Comparison of ENCODE assay signal across 30 cellular contexts in the genomic region with DNA sequence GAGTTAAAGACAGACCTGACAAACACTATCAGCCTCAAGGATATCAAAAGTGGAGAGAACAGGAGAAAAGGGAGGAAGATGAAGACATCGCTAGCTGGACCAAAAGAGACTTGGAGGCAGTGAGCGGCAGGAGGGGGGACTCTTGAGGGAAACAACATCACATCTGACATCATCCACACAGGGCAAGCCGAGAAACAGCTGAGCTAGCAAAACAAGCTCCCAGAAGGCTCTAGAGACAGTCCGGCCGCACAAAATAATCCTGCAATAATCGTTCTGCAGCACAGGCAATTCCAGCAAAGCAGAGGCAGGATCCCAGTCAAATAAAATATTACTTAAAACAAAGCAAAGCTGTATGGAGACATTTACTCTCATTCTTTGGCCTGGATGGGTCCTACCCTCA.
"Had no signal": no experiment of that assay in that cellular context is flagged by ENCODE, and none has a peak within 500 bp of the region (broad histone marks: within the 10 kb centered on the region; RNA-seq: fewer than 3 reads in every experiment).

No MANE protein-coding gene starts in this region.

- DNase-seq: activated CD4-positive, alpha-beta memory T cell treated with anti-CD3 and anti-CD28 coated beads for 36 hours; activated CD4-positive, alpha-beta T cell treated with anti-CD3 and anti-CD28 coated beads for 36 hours; activated CD4-positive, alpha-beta T cell treated with anti-CD3 and anti-CD28 coated beads, Interleukin-2, amount 10 ng/mL, durations not matched to agents 24 days and 14 days; activated CD4-positive, CD25-positive, alpha-beta regulatory T cell; activated CD4-positive, CD25-positive, alpha-beta regulatory T cell treated with anti-CD3 and anti-CD28 coated beads, Interleukin-2, amount 50 U/mL, for 72 hours; activated CD8-positive, alpha-beta memory T cell treated with anti-CD3 and anti-CD28 coated beads, Interleukin-2, amount 10 ng/mL, durations not matched to agents 7 days and 5 days; activated CD8-positive, alpha-beta memory T cell treated with anti-CD3 and anti-CD28 coated beads, Interleukin-2, amount 50 U/mL, for 4 hours; activated CD8-positive, alpha-beta T cell treated with anti-CD3 and anti-CD28 coated beads, Interleukin-2, amount 10 ng/mL, durations not matched to agents 7 days and 5 days; activated effector memory CD4-positive, alpha-beta T cell treated with anti-CD3 and anti-CD28 coated beads, Interleukin-2, amount 50 U/mL, for 16 hours; activated naive CD4-positive, alpha-beta T cell treated with anti-CD3 and anti-CD28 coated beads for 36 hours; activated naive CD8-positive, alpha-beta T cell treated with anti-CD3 and anti-CD28 coated beads for 36 hours; activated naive CD8-positive, alpha-beta T cell treated with anti-CD3 and anti-CD28 coated beads, Interleukin-2, amount 50 U/mL, for 24 hours; activated T-cell treated with anti-CD3 and anti-CD28 coated beads, Interleukin-2, amount 50 U/mL, for 1 hour; activated T-cell treated with anti-CD3 and anti-CD28 coated beads, Interleukin-2, amount 50 U/mL, for 48 hours; adrenal gland; amygdala; aorta; body of pancreas; caudate nucleus; cortex of kidney; dermis blood vessel endothelial cell; effector CD4-positive, alpha-beta T cell; effector memory CD8-positive, alpha-beta T cell; erythroblast; foreskin melanocyte; heart right ventricle; T-helper 2 cell had no signal

- H3K27ac ChIP-seq: adrenal gland, body of pancreas, esophagus muscularis mucosa, gastroesophageal sphincter, heart right ventricle had no signal

- FAIRE-seq: colon had no signal

- H3K36me3 ChIP-seq: adrenal gland, esophagus muscularis mucosa, gastroesophageal sphincter, heart right ventricle had no signal

- H3K27me3 ChIP-seq: adrenal gland, body of pancreas had no signal

- H3K4me3 ChIP-seq: adrenal gland, body of pancreas, esophagus muscularis mucosa, gastroesophageal sphincter, heart right ventricle had no signal

- H3K4me1 ChIP-seq: adrenal gland, esophagus muscularis mucosa, gastroesophageal sphincter, heart right ventricle had no signal

- H3K9me3 ChIP-seq: adrenal gland, body of pancreas, esophagus muscularis mucosa, gastroesophageal sphincter, heart right ventricle had no signal

- ATAC-seq: activated CD4-positive, alpha-beta T cell treated with anti-CD3 and anti-CD28 coated beads for 36 hours; activated CD8-positive, alpha-beta memory T cell treated with anti-CD3 and anti-CD28 coated beads, Interleukin-2, amount 10 ng/mL, durations not matched to agents 7 days and 5 days; activated CD8-positive, alpha-beta T cell treated with anti-CD3 and anti-CD28 coated beads, Interleukin-2, amount 10 ng/mL, durations not matched to agents 7 days and 5 days; activated naive CD8-positive, alpha-beta T cell treated with anti-CD3 and anti-CD28 coated beads, Interleukin-2, amount 50 U/mL, for 24 hours; body of pancreas; effector memory CD8-positive, alpha-beta T cell; gastroesophageal sphincter; heart right ventricle had no signal
